In the genomic region with DNA sequence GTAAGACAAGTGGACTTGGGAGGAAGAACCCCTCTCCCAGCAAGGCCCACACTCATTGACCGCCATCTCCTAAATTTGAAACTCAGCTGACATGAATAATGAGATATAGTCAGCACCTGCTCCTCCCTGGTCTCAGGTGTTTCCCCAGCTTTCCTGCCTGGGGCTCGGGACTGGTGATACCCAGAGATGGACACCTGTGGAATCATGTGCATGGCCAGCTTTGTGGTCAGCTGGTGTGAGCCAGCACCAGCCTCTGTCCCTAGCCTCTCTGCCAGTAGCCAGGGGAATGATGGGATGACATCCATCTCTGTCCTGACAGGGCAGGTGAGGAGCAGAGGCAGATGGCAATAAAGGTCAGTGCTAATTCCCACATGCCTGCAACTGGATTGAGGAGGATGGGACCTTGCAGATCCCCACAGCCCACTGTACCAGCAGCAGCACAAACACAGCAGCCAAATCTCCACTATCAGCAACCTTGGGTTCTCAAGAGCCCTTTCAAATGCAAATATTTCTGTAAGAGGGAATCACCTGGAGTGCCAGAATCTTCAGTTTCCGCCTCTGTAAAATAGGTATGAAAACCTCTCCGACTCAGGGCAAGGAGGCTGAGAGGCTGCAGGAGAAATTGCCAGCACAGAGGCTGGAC, we compare ENCODE assay signal across 24 cellular contexts.
DNase-seq lines count a peak whose midpoint lies in the region; ATAC-seq and TF ChIP-seq lines count a peak whose summit lies in the region.
"Had no signal": no experiment of that assay in that cellular context is flagged by ENCODE, and none has a peak within 500 bp of the region (broad histone marks: within the 10 kb centered on the region; RNA-seq: fewer than 3 reads in every experiment).

No MANE protein-coding gene starts in this region.

- H2AK5ac ChIP-seq in trophoblast cell (ENCODE audit: low read length), result no peak overlapping the region

- H3K27me3 Mint-ChIP-seq in WTC11 (ENCODE audit: low read depth), result no peaks in the 10 kb centered on the region; the same call in 1 of the 2 replicates

- H3K79me1 ChIP-seq in trophoblast cell (ENCODE audit: low read length), result peaks cover 8% of the 10 kb centered on the region

- CTCF ChIA-PET in WTC11 (lab: Charles Lee), result no interaction called here

- H3K4me1 ChIP-seq in trophoblast cell (ENCODE audit: control insufficient read depth in 1 of 2, insufficient read depth in 2 of 2, low read length in 2 of 2), result peaks cover 10 to 23% of the 10 kb centered on the region in 2 experiments

- TF ChIP-seq CTCF in WTC11 (IDR thresholded peaks at IDR 0.05), result no peak

- H2BK5ac ChIP-seq in trophoblast cell (ENCODE audit: low read depth, low read length, poor library complexity), result no peak overlapping the region

- no peaks in the 10 kb centered on the region for H3K36me3 Mint-ChIP-seq in WTC11
- H3K36me3 Mint-ChIP-seq: CD8-positive, alpha-beta T cell had no signal

- no peak overlapping the region for H3K9ac ChIP-seq in trophoblast cell (ENCODE audit: low read length)
- H3K9ac ChIP-seq: SK-N-SH had no signal

- DNase-seq in NCI-H510A treated with DMSO at 0.1 percent for 48 hours (lab: John Stamatoyannopoulos, UW) (peak; percentile 25), NCI-H510A (lab: John Stamatoyannopoulos, UW) (no peak), DMS53 treated with DMSO at 0.1 percent for 48 hours (lab: John Stamatoyannopoulos, UW; ENCODE audit: unreplicated experiment) (peak; percentile 51), WTC11 (ENCODE audit: low spot score) (no peak), trophoblast cell (no peak), amygdala (lab: John Stamatoyannopoulos, UW) (no peak)
- no peak for DNase-seq in stimulated activated naive CD4-positive, alpha-beta T cell (lab: John Stamatoyannopoulos, UW)
- DNase-seq: C1 segment of cervical spinal cord; CD8-positive, alpha-beta T cell; DMS 273 treated with DMSO at 0.1 percent for 48 hours; EL; GDM1; GOT3; NCI-H1048; NCI-H1694 treated with DMSO at 0.1 percent for 48 hours; NCI-H2227 treated with DMSO at 0.1 percent for 48 hours; NCI-H748 treated with DMSO at 0.1 percent for 48 hours; NK-92 treated with Interleukin-12 subunit alpha and Interleukin-12 subunit beta, amount 100 ng/mL, for 24 hours; PC-3; SK-N-SH; SW 1271 had no signal

- no peak overlapping the region for H3K14ac ChIP-seq in trophoblast cell (ENCODE audit: low read length)

- ATAC-seq in WTC11, result peak; percentile 54
- ATAC-seq: CD8-positive, alpha-beta T cell; GM12878; HCT116; PC-3 had no signal

- H2BK12ac ChIP-seq in trophoblast cell (ENCODE audit: low read length), result no peak overlapping the region

- no peak overlapping the region for H3K23ac ChIP-seq in trophoblast cell (ENCODE audit: low read length)

- H4K91ac ChIP-seq in trophoblast cell (ENCODE audit: low read depth, low read length), result no peak overlapping the region

- no peak overlapping the region for H2AFZ ChIP-seq in trophoblast cell (ENCODE audit: insufficient read depth, low read length, poor library complexity)

- WGBS in trophoblast cell (ENCODE audit: extremely low coverage, insufficient coverage, insufficient read length), result no CpG with 5 or more reads among the region's 4 CpGs

- no peaks in the 10 kb centered on the region for H3K79me2 ChIP-seq in trophoblast cell (ENCODE audit: control insufficient read depth, insufficient read depth, low read length, poor library complexity)

- H3K36me3 ChIP-seq in trophoblast cell (ENCODE audit: control insufficient read depth in 1 of 2, insufficient read depth in 2 of 2, low read length in 2 of 2), result no peaks in the 10 kb centered on the region

- H3K4me3 Mint-ChIP-seq in WTC11, result no peak overlapping the region
- H3K4me3 Mint-ChIP-seq: CD8-positive, alpha-beta T cell; T-helper 1 cell treated with Interleukin-12 subunit alpha and Interleukin-12 subunit beta and Interleukin-4 antibody, amounts not matched to agents 30 μg/mL and 1 μg/mL, for 36 hours had no signal

- no peak overlapping the region for H3K27ac ChIP-seq in trophoblast cell (ENCODE audit: low read depth, low read length)

- H3K9me3 ChIP-seq in trophoblast cell (ENCODE audit: insufficient read depth, low read depth, low read length), result peaks cover 2% of the 10 kb centered on the region
- H3K9me3 ChIP-seq: SK-N-SH had no signal

- no peaks in the 10 kb centered on the region for H3K27me3 ChIP-seq in trophoblast cell (ENCODE audit: insufficient read depth, low read length)

- peak overlapping the region; percentile 4 for H3K4me3 ChIP-seq in trophoblast cell (ENCODE audit: low read depth, low read length)
- H3K4me3 ChIP-seq: GM12878 had no signal

- no peak overlapping the region for H3K18ac ChIP-seq in trophoblast cell (ENCODE audit: low read length)

- peaks cover 14% of the 10 kb centered on the region for H3K9me3 Mint-ChIP-seq in WTC11
- H3K9me3 Mint-ChIP-seq: CD8-positive, alpha-beta T cell; T-helper 1 cell treated with Interleukin-12 subunit alpha and Interleukin-12 subunit beta and Interleukin-4 antibody, amounts not matched to agents 30 μg/mL and 1 μg/mL, for 36 hours had no signal

- no peak overlapping the region for H2BK120ac ChIP-seq in trophoblast cell (ENCODE audit: insufficient read depth, low read length, poor library complexity)

- no peak overlapping the region for H4K8ac ChIP-seq in trophoblast cell (ENCODE audit: low read depth, low read length)

- no peak overlapping the region for H3K4me2 ChIP-seq in trophoblast cell (ENCODE audit: low read length)
- H3K4me2 ChIP-seq: SK-N-SH had no signal

- POLR2A ChIA-PET in WTC11 (lab: Charles Lee), result no interaction called here

- H3K27ac Mint-ChIP-seq in WTC11, result no peak overlapping the region
- H3K27ac Mint-ChIP-seq: CD8-positive, alpha-beta T cell; T-helper 1 cell treated with Interleukin-12 subunit alpha and Interleukin-12 subunit beta and Interleukin-4 antibody, amounts not matched to agents 30 μg/mL and 1 μg/mL, for 36 hours had no signal

- no peak overlapping the region for H3K4ac ChIP-seq in trophoblast cell (ENCODE audit: low read depth, low read length)

- H3K4me1 Mint-ChIP-seq in WTC11, result peaks cover 41% of the 10 kb centered on the region

- no peak overlapping the region for H4K12ac ChIP-seq in trophoblast cell (ENCODE audit: low read depth, low read length)

TF ChIP-seq in WTC11, 78 proteins besides CTCF, POLR2A, EP300 and RAD21:
- TF ChIP-seq, protein P1, sequence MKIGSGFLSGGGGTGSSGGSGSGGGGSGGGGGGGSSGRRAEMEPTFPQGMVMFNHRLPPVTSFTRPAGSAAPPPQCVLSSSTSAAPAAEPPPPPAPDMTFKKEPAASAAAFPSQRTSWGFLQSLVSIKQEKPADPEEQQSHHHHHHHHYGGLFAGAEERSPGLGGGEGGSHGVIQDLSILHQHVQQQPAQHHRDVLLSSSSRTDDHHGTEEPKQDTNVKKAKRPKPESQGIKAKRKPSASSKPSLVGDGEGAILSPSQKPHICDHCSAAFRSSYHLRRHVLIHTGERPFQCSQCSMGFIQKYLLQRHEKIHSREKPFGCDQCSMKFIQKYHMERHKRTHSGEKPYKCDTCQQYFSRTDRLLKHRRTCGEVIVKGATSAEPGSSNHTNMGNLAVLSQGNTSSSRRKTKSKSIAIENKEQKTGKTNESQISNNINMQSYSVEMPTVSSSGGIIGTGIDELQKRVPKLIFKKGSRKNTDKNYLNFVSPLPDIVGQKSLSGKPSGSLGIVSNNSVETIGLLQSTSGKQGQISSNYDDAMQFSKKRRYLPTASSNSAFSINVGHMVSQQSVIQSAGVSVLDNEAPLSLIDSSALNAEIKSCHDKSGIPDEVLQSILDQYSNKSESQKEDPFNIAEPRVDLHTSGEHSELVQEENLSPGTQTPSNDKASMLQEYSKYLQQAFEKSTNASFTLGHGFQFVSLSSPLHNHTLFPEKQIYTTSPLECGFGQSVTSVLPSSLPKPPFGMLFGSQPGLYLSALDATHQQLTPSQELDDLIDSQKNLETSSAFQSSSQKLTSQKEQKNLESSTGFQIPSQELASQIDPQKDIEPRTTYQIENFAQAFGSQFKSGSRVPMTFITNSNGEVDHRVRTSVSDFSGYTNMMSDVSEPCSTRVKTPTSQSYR (CRISPR knock-in tag; IDR thresholded peaks at IDR 0.05), result no peak
- TF ChIP-seq, protein P2, sequence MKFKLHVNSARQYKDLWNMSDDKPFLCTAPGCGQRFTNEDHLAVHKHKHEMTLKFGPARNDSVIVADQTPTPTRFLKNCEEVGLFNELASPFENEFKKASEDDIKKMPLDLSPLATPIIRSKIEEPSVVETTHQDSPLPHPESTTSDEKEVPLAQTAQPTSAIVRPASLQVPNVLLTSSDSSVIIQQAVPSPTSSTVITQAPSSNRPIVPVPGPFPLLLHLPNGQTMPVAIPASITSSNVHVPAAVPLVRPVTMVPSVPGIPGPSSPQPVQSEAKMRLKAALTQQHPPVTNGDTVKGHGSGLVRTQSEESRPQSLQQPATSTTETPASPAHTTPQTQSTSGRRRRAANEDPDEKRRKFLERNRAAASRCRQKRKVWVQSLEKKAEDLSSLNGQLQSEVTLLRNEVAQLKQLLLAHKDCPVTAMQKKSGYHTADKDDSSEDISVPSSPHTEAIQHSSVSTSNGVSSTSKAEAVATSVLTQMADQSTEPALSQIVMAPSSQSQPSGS (CRISPR knock-in tag; IDR thresholded peaks at IDR 0.05; ENCODE audit: borderline replicate concordance, low read depth), result no peak
- no peak for TF ChIP-seq RELA (CRISPR knock-in tag; IDR thresholded peaks at IDR 0.05; ENCODE audit: borderline replicate concordance)
- TF ChIP-seq USF1 (CRISPR knock-in tag; IDR thresholded peaks at IDR 0.05), result no peak

Comparison
In these comparisons a context has a peak if more than half of its experiments do, and no peak if none do; other contexts are left out.
1. DNase-seq: peak in NCI-H510A treated with DMSO at 0.1 percent for 48 hours (single experiment) and DMS53 treated with DMSO at 0.1 percent for 48 hours (single experiment); none in NCI-H510A (single experiment), WTC11 (single experiment), trophoblast cell (0 of 2), amygdala (0 of 56) and stimulated activated naive CD4-positive, alpha-beta T cell (0 of 6).